18 cellular contexts compared by ENCODE assay signal in genomic region chr9:114603183-114603582, GRCh38. TPM values are rescaled to one million over a fixed set of nuclear protein-coding genes. Genes with fewer than 3 reads are reported as not detected.
A peak's percentile ranks its signal among the peaks of the same experiment; 100 is the strongest.
DNase-seq lines count a peak whose midpoint lies in the region; ATAC-seq, FAIRE-seq and TF ChIP-seq lines count a peak whose summit lies in the region.
"Had no signal": no experiment of that assay in that cellular context is flagged by ENCODE, and none has a peak within 500 bp of the region (broad histone marks: within the 10 kb centered on the region; RNA-seq: fewer than 3 reads in every experiment).

No MANE protein-coding gene starts in this region.

- POLR2A ChIA-PET in HepG2 (lab: Yijun Ruan, JAX) = interaction anchor here (1.2 kb wide), 1 partner anchor 16 kb away, joined by 7 read pairs; the partner anchor contains the start of gene ATP6V1G1

- 54% methylated on average over 4 of the region's 4 CpGs for WGBS in right lobe of liver (ENCODE audit: insufficient coverage, low coverage, low lambda C conversion rate, missing lambda C conversion rate)
- WGBS in HepG2 (ENCODE audit: low lambda C conversion rate) = 98% methylated on average over 4 of the region's 4 CpGs

- no peak for ATAC-seq in right lobe of liver
- no peak for ATAC-seq in HepG2
- ATAC-seq in foreskin keratinocyte = peak; percentile 33
- no peak for ATAC-seq in GM18867 (IDR thresholded peaks at IDR 0.05; ENCODE audit: unreplicated experiment)
- ATAC-seq in HG02885 (IDR thresholded peaks at IDR 0.05; ENCODE audit: poor library complexity, unreplicated experiment) = no peak
- no peak for ATAC-seq in HG03097 (IDR thresholded peaks at IDR 0.05; ENCODE audit: low FRiP score, unreplicated experiment)

- CTCF ChIA-PET in HepG2 (lab: Yijun Ruan, JAX; ENCODE audit: low intra/inter-chr PET ratio, low total read pairs) = no interaction called here

- in situ Hi-C loops in HepG2 (cut with HindIII; ENCODE audit: extremely low pct_ligation_motif_present, low pct_unique_long_range_greater_than_20kb) = no loop called here

- DNase-seq in right lobe of liver (no peak), HepG2 (ENCODE audit: low spot score) (no peak), RKO (ENCODE audit: low spot score) (peak; percentile 62), foreskin keratinocyte (peak in 1 of 2 donors; percentile 47), cortex of kidney (lab: John Stamatoyannopoulos, UW) (no peak)
- DNase-seq: H7, IMR-90, NCI-H146, NCI-H2081 treated with DMSO at 0.1 percent for 48 hours, NCI-H2227 treated with DMSO at 0.1 percent for 48 hours, NCI-H526 treated with DMSO at 0.1 percent for 48 hours, SHP77 treated with DMSO at 0.1 percent for 48 hours had no signal

- no peak for TF ChIP-seq CTCF in right lobe of liver (IDR thresholded peaks at IDR 0.05)
- TF ChIP-seq CTCF in HepG2 (CRISPR knock-in tag; IDR thresholded peaks at IDR 0.05) = no peak
- no peak for TF ChIP-seq CTCF in foreskin keratinocyte (conservative IDR thresholded peaks at IDR 0.05)

- H2AFZ ChIP-seq in HepG2 (ENCODE audit: low read length) = no peak overlapping the region

- H3K4me3 ChIP-seq in right lobe of liver (no peak overlapping the region), HepG2 (replicated peaks in 1 of 3; ENCODE audit: insufficient read depth in 1 of 3, low read depth in 2 of 3, low read length in 3 of 3) (no peak overlapping the region)

- H3K79me2 ChIP-seq in HepG2 (ENCODE audit: insufficient read depth, low read length) = no peaks in the 10 kb centered on the region

- H3K27ac ChIP-seq in right lobe of liver = peak overlapping the region; percentile 6 to 68 (median 11)
- no peak overlapping the region for H3K27ac ChIP-seq in HepG2 (ENCODE audit: extremely low read length, insufficient read depth, low read length)
- H3K27ac ChIP-seq in foreskin keratinocyte = no peak overlapping the region
- H3K27ac ChIP-seq: C4-2B had no signal

- peaks cover 2 to 15% (median 9%) of the 10 kb centered on the region in 4 donors for H3K36me3 ChIP-seq in right lobe of liver
- peaks cover 5 to 6% of the 10 kb centered on the region in 2 experiments; a peak in 4 of 5 replicates for H3K36me3 ChIP-seq in HepG2 (replicated peaks in 1 of 2; ENCODE audit: control insufficient read depth in 1 of 2, insufficient read depth in 2 of 2, low read length in 2 of 2)

- TF ChIP-seq POLR2A in right lobe of liver (IDR thresholded peaks at IDR 0.05) = no peak
- no peak for TF ChIP-seq POLR2A in HepG2 (IDR thresholded peaks at IDR 0.05; ENCODE audit: insufficient read depth in 1 of 2, low read depth in 2 of 2, low read length in 2 of 2)

- H3K27me3 ChIP-seq in right lobe of liver = no peaks in the 10 kb centered on the region
- no peaks in the 10 kb centered on the region for H3K27me3 ChIP-seq in HepG2 (ENCODE audit: control insufficient read depth in 1 of 2, insufficient read depth in 2 of 2, low read length in 2 of 2)
- H3K27me3 ChIP-seq in foreskin keratinocyte = no peaks in the 10 kb centered on the region

- TF ChIP-seq EP300 in HepG2 (IDR thresholded peaks at IDR 0.05; ENCODE audit: low read depth in 2 of 2, low read length in 2 of 2) = no peak
- no peak for TF ChIP-seq EP300 in HepG2 (CRISPR knock-in tag; IDR thresholded peaks at IDR 0.05; ENCODE audit: borderline replicate concordance)

- no peaks in the 10 kb centered on the region for H4K20me1 ChIP-seq in HepG2 (ENCODE audit: insufficient read depth, low read length)

- intact Hi-C loops in right lobe of liver (cut with DNase I) (no loop called here), HepG2 (cut with micrococcal nuclease; ENCODE audit: unreplicated experiment) (no loop called here)

- H3K4me1 ChIP-seq in right lobe of liver (peaks cover 0 to 47% (median 7%) of the 10 kb centered on the region in 4 donors), HepG2 (ENCODE audit: insufficient read depth, low read length) (peaks cover 21% of the 10 kb centered on the region), foreskin keratinocyte (no peaks in the 10 kb centered on the region)

- no TSS peak for BruUV-seq in HepG2 (replicated peaks; lab: Mats Ljungman, UMichigan)

- H3K9me3 ChIP-seq in right lobe of liver (no peaks in the 10 kb centered on the region), HepG2 (ENCODE audit: low read length) (peaks cover 14% of the 10 kb centered on the region; the same call in 1 of the 2 replicates)

- TF ChIP-seq RAD21 in HepG2 (CRISPR knock-in tag; IDR thresholded peaks at IDR 0.05) = no peak

- no peak overlapping the region for H3K9ac ChIP-seq in HepG2 (ENCODE audit: insufficient read depth, low read depth, low read length)

- H3K4me2 ChIP-seq in HepG2 (ENCODE audit: low read depth, low read length) = no peak overlapping the region

- no peak for FAIRE-seq in HepG2 (lab: Jason Lieb, UNC)

RNA-seq across cellular contexts. Expression of gene TMEM268, which starts 7.9 kb away (rescaled TPM):
- 1 to 10 TPM; 3.4 to 6.5 (median 5.2) TPM for total RNA-seq in right lobe of liver
- 2.9 and 3.7 TPM in 2 replicates for total RNA-seq in HepG2 (2016; rRNA removed; fragmentation: Illumina TruSeq; extraction: Trizol)
- 0.71 and 1.0 TPM in 2 replicates for total RNA-seq in HepG2 (2016; cell fraction: cytosol; rRNA removed; fragmentation: Illumina TruSeq; extraction: Trizol; ENCODE audit: low read depth)
- total RNA-seq in HepG2 (2016; cell fraction: insoluble cytoplasmic fraction; rRNA removed; fragmentation: Illumina TruSeq; extraction: Trizol) = 2.6 and 3.8 TPM in 2 replicates
- 3.2 and 3.4 TPM in 2 replicates for total RNA-seq in HepG2 (2016; cell fraction: membrane; rRNA removed; fragmentation: Illumina TruSeq; extraction: Trizol)
- 3.6 and 4.0 TPM in 2 replicates for total RNA-seq in HepG2 (2016; cell fraction: nucleus; rRNA removed; fragmentation: Illumina TruSeq; extraction: Trizol)
- polyA plus RNA-seq in HepG2 (2011; rRNA removed) = 7.8 and 9.0 TPM in 2 replicates
- polyA plus RNA-seq in HepG2 (2011; cell fraction: cytosol; rRNA removed) = 4.0 and 6.0 TPM in 2 replicates
- 4.3 and 5.1 TPM in 2 replicates for polyA plus RNA-seq in HepG2 (2011; cell fraction: nucleus; rRNA removed)
- 2.8 and 3.7 TPM in 2 replicates for polyA plus RNA-seq in HepG2 (2012)
- polyA plus RNA-seq in HepG2 (2016; cell fraction: cytosol; fragmentation: Illumina TruSeq; extraction: Trizol; ENCODE audit: low read depth) = 0.76 and 0.84 TPM in 2 replicates
- 3.6 and 4.6 TPM in 2 replicates for polyA plus RNA-seq in HepG2 (2016; cell fraction: insoluble cytoplasmic fraction; fragmentation: Illumina TruSeq; extraction: Trizol; ENCODE audit: low read depth)
- polyA plus RNA-seq in HepG2 (2016; cell fraction: membrane; fragmentation: Illumina TruSeq; extraction: Trizol; ENCODE audit: low read depth) = 3.8 and 4.7 TPM in 2 replicates
- 6.2 and 8.2 TPM in 2 replicates for polyA plus RNA-seq in HepG2 (2016; cell fraction: nucleus; fragmentation: Illumina TruSeq; extraction: Trizol; ENCODE audit: insufficient read depth, low read depth)
- 17.9 and 29.5 TPM in 2 replicates for polyA minus RNA-seq in HepG2 (2011; rRNA and poly(A)+ RNA removed; ENCODE audit: low replicate concordance)
- polyA minus RNA-seq in HepG2 (2011; cell fraction: cytosol; rRNA and poly(A)+ RNA removed) = 4.1 and 4.8 TPM in 2 replicates
- 4.6 and 8.5 TPM in 2 replicates for polyA minus RNA-seq in HepG2 (2011; cell fraction: nucleus; rRNA and poly(A)+ RNA removed)
- total RNA-seq in foreskin keratinocyte = 7.2 and 8.7 TPM in 2 replicates
- polyA plus RNA-seq in foreskin keratinocyte = 2.9 and 3.0 TPM in 2 replicates

RNA-seq across cellular contexts. Expression of gene ATP6V1G1, which starts 15.6 kb away (rescaled TPM):
- 100 to 1,000 TPM in 2 of 6 experiments, 10 to 100 TPM in 4; 31.0 to 155 (median 49.1) TPM for total RNA-seq in right lobe of liver
- total RNA-seq in HepG2 (2016; rRNA removed; fragmentation: Illumina TruSeq; extraction: Trizol) = 158 and 215 TPM in 2 replicates
- total RNA-seq in HepG2 (2016; cell fraction: cytosol; rRNA removed; fragmentation: Illumina TruSeq; extraction: Trizol; ENCODE audit: low read depth) = 46.6 and 55.3 TPM in 2 replicates
- 159 and 225 TPM in 2 replicates for total RNA-seq in HepG2 (2016; cell fraction: insoluble cytoplasmic fraction; rRNA removed; fragmentation: Illumina TruSeq; extraction: Trizol)
- 93.6 and 101 TPM in 2 replicates for total RNA-seq in HepG2 (2016; cell fraction: membrane; rRNA removed; fragmentation: Illumina TruSeq; extraction: Trizol)
- total RNA-seq in HepG2 (2016; cell fraction: nucleus; rRNA removed; fragmentation: Illumina TruSeq; extraction: Trizol) = 67.3 and 67.5 TPM in 2 replicates
- 85.3 and 108 TPM in 2 replicates for polyA plus RNA-seq in HepG2 (2011; rRNA removed)
- polyA plus RNA-seq in HepG2 (2011; cell fraction: cytosol; rRNA removed) = 86.2 and 105 TPM in 2 replicates
- polyA plus RNA-seq in HepG2 (2011; cell fraction: nucleus; rRNA removed) = 27.9 and 32.8 TPM in 2 replicates
- polyA plus RNA-seq in HepG2 (2012) = 76.7 and 118 TPM in 2 replicates
- 39.8 and 53.2 TPM in 2 replicates for polyA plus RNA-seq in HepG2 (2016; cell fraction: cytosol; fragmentation: Illumina TruSeq; extraction: Trizol; ENCODE audit: low read depth)
- 253 and 272 TPM in 2 replicates for polyA plus RNA-seq in HepG2 (2016; cell fraction: insoluble cytoplasmic fraction; fragmentation: Illumina TruSeq; extraction: Trizol; ENCODE audit: low read depth)
- 85.8 and 96.0 TPM in 2 replicates for polyA plus RNA-seq in HepG2 (2016; cell fraction: membrane; fragmentation: Illumina TruSeq; extraction: Trizol; ENCODE audit: low read depth)
- polyA plus RNA-seq in HepG2 (2016; cell fraction: nucleus; fragmentation: Illumina TruSeq; extraction: Trizol; ENCODE audit: insufficient read depth, low read depth) = 105 and 112 TPM in 2 replicates
- 15.1 and 22.4 TPM in 2 replicates for polyA minus RNA-seq in HepG2 (2011; rRNA and poly(A)+ RNA removed; ENCODE audit: low replicate concordance)
- polyA minus RNA-seq in HepG2 (2011; cell fraction: cytosol; rRNA and poly(A)+ RNA removed) = 30.9 and 42.0 TPM in 2 replicates
- 35.5 and 40.2 TPM in 2 replicates for polyA minus RNA-seq in HepG2 (2011; cell fraction: nucleus; rRNA and poly(A)+ RNA removed)
- total RNA-seq in foreskin keratinocyte = 108 and 128 TPM in 2 replicates
- 102 and 110 TPM in 2 replicates for polyA plus RNA-seq in foreskin keratinocyte

RNA-seq across cellular contexts. Expression of gene TEX53, which starts 54.4 kb away (rescaled TPM):
- total RNA-seq in right lobe of liver (not detected), HepG2 (2016; rRNA removed; fragmentation: Illumina TruSeq; extraction: Trizol) (not detected in 2 replicates), foreskin keratinocyte (not detected in 2 replicates)
- total RNA-seq in HepG2 (2016; cell fraction: cytosol; rRNA removed; fragmentation: Illumina TruSeq; extraction: Trizol; ENCODE audit: low read depth) = not detected in 2 replicates
- total RNA-seq in HepG2 (2016; cell fraction: insoluble cytoplasmic fraction; rRNA removed; fragmentation: Illumina TruSeq; extraction: Trizol) = not detected in 2 replicates
- total RNA-seq in HepG2 (2016; cell fraction: membrane; rRNA removed; fragmentation: Illumina TruSeq; extraction: Trizol) = not detected in 2 replicates
- not detected in 2 replicates for total RNA-seq in HepG2 (2016; cell fraction: nucleus; rRNA removed; fragmentation: Illumina TruSeq; extraction: Trizol)
- polyA plus RNA-seq in HepG2 (2011; rRNA removed) (not detected in 2 replicates), foreskin keratinocyte (not detected in 2 replicates)
- polyA plus RNA-seq in HepG2 (2011; cell fraction: cytosol; rRNA removed) = not detected in 2 replicates
- polyA plus RNA-seq in HepG2 (2011; cell fraction: nucleus; rRNA removed) = not detected in 2 replicates
- polyA plus RNA-seq in HepG2 (2012) = not detected in 2 replicates
- not detected in 2 replicates for polyA plus RNA-seq in HepG2 (2016; cell fraction: cytosol; fragmentation: Illumina TruSeq; extraction: Trizol; ENCODE audit: low read depth)
- polyA plus RNA-seq in HepG2 (2016; cell fraction: insoluble cytoplasmic fraction; fragmentation: Illumina TruSeq; extraction: Trizol; ENCODE audit: low read depth) = not detected in 2 replicates
- not detected in 2 replicates for polyA plus RNA-seq in HepG2 (2016; cell fraction: membrane; fragmentation: Illumina TruSeq; extraction: Trizol; ENCODE audit: low read depth)
- not detected in 2 replicates for polyA plus RNA-seq in HepG2 (2016; cell fraction: nucleus; fragmentation: Illumina TruSeq; extraction: Trizol; ENCODE audit: insufficient read depth, low read depth)
- polyA minus RNA-seq in HepG2 (2011; rRNA and poly(A)+ RNA removed; ENCODE audit: low replicate concordance) = not detected in 2 replicates
- polyA minus RNA-seq in HepG2 (2011; cell fraction: cytosol; rRNA and poly(A)+ RNA removed) = not detected in 2 replicates
- not detected in 2 replicates for polyA minus RNA-seq in HepG2 (2011; cell fraction: nucleus; rRNA and poly(A)+ RNA removed)
- total RNA-seq: A172, Daoy, H7, IMR-90 had no signal
- polyA plus RNA-seq: IMR-90 had no signal

Comparison
In these comparisons a context has a peak if more than half of its experiments do, and no peak if none do; other contexts are left out.
1. H3K27ac ChIP-seq: peak in right lobe of liver (3 of 3); none in HepG2 (single experiment) and foreskin keratinocyte (single experiment).